Comparison of ENCODE assay signal across 8 cellular contexts in the genomic region with DNA sequence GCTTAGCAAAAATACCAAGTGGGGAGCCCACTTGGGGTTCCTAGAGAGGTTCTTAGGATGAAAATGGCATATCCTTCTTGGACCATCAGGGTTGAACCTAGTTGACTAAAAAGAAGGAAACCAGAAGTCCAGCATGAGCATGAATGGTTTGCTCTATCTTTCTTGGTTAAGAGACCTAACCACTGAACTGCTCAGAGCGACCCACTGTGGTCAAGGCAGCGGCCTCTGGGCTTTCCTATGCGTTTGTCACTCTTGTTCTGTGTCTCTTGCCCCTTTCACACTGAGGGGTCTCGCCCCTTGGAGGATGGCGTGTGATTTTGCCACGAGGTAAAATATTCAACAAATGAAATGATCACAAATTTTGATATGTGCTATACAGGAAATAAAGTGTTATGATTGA. TPM values are rescaled to one million over a fixed set of nuclear protein-coding genes. Genes with fewer than 3 reads are reported as not detected.
DNase-seq lines count a peak whose midpoint lies in the region; ATAC-seq and TF ChIP-seq lines count a peak whose summit lies in the region.

No MANE protein-coding gene starts in this region.

- H3K36me3 Mint-ChIP-seq in naive thymus-derived CD4-positive, alpha-beta T cell = no peaks in the 10 kb centered on the region

- H4K20me1 ChIP-seq in KMS-11 (ENCODE audit: insufficient read depth) = no peaks in the 10 kb centered on the region

- peak overlapping the region in 7 of 9 donors; percentile 46 to 94 (median 85) for H3K27ac Mint-ChIP-seq in naive thymus-derived CD4-positive, alpha-beta T cell

- no peaks in the 10 kb centered on the region for H3K36me3 ChIP-seq in KMS-11 (ENCODE audit: insufficient read depth)
- peaks cover 0 to 11% (median 0%) of the 10 kb centered on the region in 3 experiments for H3K36me3 ChIP-seq in naive thymus-derived CD4-positive, alpha-beta T cell (ENCODE audit: control insufficient read depth in 2 of 3, insufficient read depth in 3 of 3, low read length in 3 of 3)

- H3K4me1 Mint-ChIP-seq in naive thymus-derived CD4-positive, alpha-beta T cell = peaks cover 7 to 13% (median 13%) of the 10 kb centered on the region in 7 donors

- no peaks in the 10 kb centered on the region for H3K9me3 ChIP-seq in naive thymus-derived CD4-positive, alpha-beta T cell (ENCODE audit: control insufficient read depth in 2 of 3, low read length in 3 of 3)

- CTCF ChIA-PET in naive thymus-derived CD4-positive, alpha-beta T cell (lab: Charles Lee) = interaction anchor here (0.7 to 6.8 kb wide), 3 partner anchors 32 to 111 kb away, joined by 3 to 33 read pairs (median 29); a partner anchor contains a TSS

- peak overlapping the region in 2 of 10 donors; percentile 8 to 27 for H3K4me3 Mint-ChIP-seq in naive thymus-derived CD4-positive, alpha-beta T cell

- H3K27me3 ChIP-seq in KMS-11 (ENCODE audit: insufficient read depth, low read depth) = no peaks in the 10 kb centered on the region
- no peaks in the 10 kb centered on the region for H3K27me3 ChIP-seq in naive thymus-derived CD4-positive, alpha-beta T cell (ENCODE audit: control insufficient read depth in 2 of 2, insufficient read depth in 2 of 2, low read length in 2 of 2)

- H3K4me3 ChIP-seq in AG10803 (ENCODE audit: low read length) (peak overlapping the region; percentile 33), KMS-11 (IDR thresholded peaks at IDR 0.05; ENCODE audit: insufficient read depth, low read depth, low read length) (peak overlapping the region; percentile 15)
- H3K4me3 ChIP-seq in naive thymus-derived CD4-positive, alpha-beta T cell (ENCODE audit: low read length) = peak overlapping the region; percentile 91

- H3K79me2 ChIP-seq in KMS-11 (ENCODE audit: insufficient read depth, low read depth) = no peaks in the 10 kb centered on the region

- H3K9ac ChIP-seq in KMS-11 = no peak overlapping the region

- TF ChIP-seq CTCF in AG10803 (conservative IDR thresholded peaks at IDR 0.05; ENCODE audit: low read length) = no peak
- TF ChIP-seq CTCF in KMS-11 (conservative IDR thresholded peaks at IDR 0.05; ENCODE audit: low read depth, low read length) = no peak

- POLR2A ChIA-PET in naive thymus-derived CD4-positive, alpha-beta T cell (lab: Charles Lee) = interaction anchor here (0.6 to 25.9 kb wide), 12 partner anchors 10 to 105 kb away, joined by 3 to 820 read pairs (median 59); a partner anchor contains a TSS

- peak overlapping the region; percentile 80 for H3K4me2 ChIP-seq in KMS-11

- H3K27ac ChIP-seq in KMS-11 = peak overlapping the region; percentile 29; the same call in 1 of the 2 replicates
- H3K27ac ChIP-seq in caudate nucleus (ENCODE audit: low read depth, low read length) = peak overlapping the region; percentile 86
- no peak overlapping the region for H3K27ac ChIP-seq in naive thymus-derived CD4-positive, alpha-beta T cell (ENCODE audit: low read depth, low read length)

- H3K27me3 Mint-ChIP-seq in naive thymus-derived CD4-positive, alpha-beta T cell = no peaks in the 10 kb centered on the region

- no peak for DNase-seq in AG10803 (ENCODE audit: low read depth)
- no peak for DNase-seq in caudate nucleus (lab: John Stamatoyannopoulos, UW)
- no peak for DNase-seq in naive thymus-derived CD4-positive, alpha-beta T cell
- DNase-seq in NAMALWA (ENCODE audit: low spot score) = no peak
- no peak for DNase-seq in SKM-1 (lab: John Stamatoyannopoulos, UW; ENCODE audit: unreplicated experiment)
- no peak for DNase-seq in HPDE6-E6E7 (ENCODE audit: extremely low spot score)
- no peak for DNase-seq in stimulated activated CD4-positive, alpha-beta T cell treated with anti-CD3 and anti-CD28 coated beads, Interleukin-4, amount 100 ng/mL, for 24 hours

- ATAC-seq in naive thymus-derived CD4-positive, alpha-beta T cell = no peak

- intact Hi-C loops in naive thymus-derived CD4-positive, alpha-beta T cell (cut with micrococcal nuclease) = loop anchor here (1.0 to 5.0 kb wide), 4 partner anchors 10 to 618 kb away; a partner anchor contains a TSS

- peaks cover 9% of the 10 kb centered on the region for H3K4me1 ChIP-seq in KMS-11 (ENCODE audit: low read depth, poor library complexity, severe bottlenecking)
- H3K4me1 ChIP-seq in naive thymus-derived CD4-positive, alpha-beta T cell (ENCODE audit: control insufficient read depth in 2 of 2, insufficient read depth in 2 of 2, low read length in 2 of 2) = peaks cover 33 to 38% of the 10 kb centered on the region in 2 donors

- H2AFZ ChIP-seq in KMS-11 (ENCODE audit: low read depth) = no peak overlapping the region

- H3K9me3 Mint-ChIP-seq in naive thymus-derived CD4-positive, alpha-beta T cell = peaks cover 0 to 2% (median 0%) of the 10 kb centered on the region in 11 donors

RNA-seq across cellular contexts. Expression of a gene that starts 0.5 kb away (rescaled TPM):
- total RNA-seq in naive thymus-derived CD4-positive, alpha-beta T cell = 10 to 100 TPM in 3 of 5 experiments, 1 to 10 TPM in 2; 5.4 to 16.1 (median 13.4) TPM
- 10 to 100 TPM; 16.7 to 23.7 TPM for polyA plus RNA-seq in naive thymus-derived CD4-positive, alpha-beta T cell

RNA-seq across cellular contexts. Expression of a gene that starts 14.3 kb away (rescaled TPM):
- 10 to 100 TPM; 23.1 to 49.7 (median 26.5) TPM for total RNA-seq in naive thymus-derived CD4-positive, alpha-beta T cell
- 10 to 100 TPM; 40.4 to 45.9 TPM for polyA plus RNA-seq in naive thymus-derived CD4-positive, alpha-beta T cell

RNA-seq across cellular contexts. Expression of a gene that starts 19.9 kb away (rescaled TPM):
- total RNA-seq in naive thymus-derived CD4-positive, alpha-beta T cell = 10 to 100 TPM in 1 of 5 experiments, 1 to 10 TPM in 4; 1.1 to 97.7 (median 1.3) TPM
- polyA plus RNA-seq in naive thymus-derived CD4-positive, alpha-beta T cell = not detected

RNA-seq across cellular contexts. Expression of a gene that starts 27.8 kb away (rescaled TPM):
- total RNA-seq in naive thymus-derived CD4-positive, alpha-beta T cell = 100 to 1,000 TPM in 4 of 5 experiments, 10 to 100 TPM in 1; 87.1 to 256 (median 210) TPM
- polyA plus RNA-seq in naive thymus-derived CD4-positive, alpha-beta T cell = 10 to 100 TPM; 75.0 to 75.1 TPM

RNA-seq across cellular contexts. Expression of a gene that starts 38.3 kb away (rescaled TPM):
- 1,000 to 10,000 TPM in 2 of 5 experiments, 10 to 100 TPM in 3; 40.1 to 1,786 (median 95.0) TPM for total RNA-seq in naive thymus-derived CD4-positive, alpha-beta T cell
- 10 to 100 TPM in 1 of 2 donors, 1 to 10 TPM in 1; 7.9 to 12.1 TPM for polyA plus RNA-seq in naive thymus-derived CD4-positive, alpha-beta T cell

Comparison
In these comparisons a context has a peak if more than half of its experiments do, and no peak if none do; other contexts are left out.
1. H3K4me3 ChIP-seq: peak in every context shown above with its lines; median percentile 91 in naive thymus-derived CD4-positive, alpha-beta T cell; 33 in AG10803; 15 in KMS-11.